In genomic region chr5:54362992-54363630, GRCh38 we compare ENCODE assay signal across 19 cellular contexts. TPM values are rescaled to one million over a fixed set of nuclear protein-coding genes. Genes with fewer than 3 reads are reported as not detected.
DNase-seq lines count a peak whose midpoint lies in the region; ATAC-seq, FAIRE-seq and TF ChIP-seq lines count a peak whose summit lies in the region.
"Had no signal": no experiment of that assay in that cellular context is flagged by ENCODE, and none has a peak within 500 bp of the region (broad histone marks: within the 10 kb centered on the region; RNA-seq: fewer than 3 reads in every experiment).

No MANE protein-coding gene starts in this region.

- no peak for ATAC-seq in GM12878
- ATAC-seq in naive B cell (ENCODE audit: low read depth in 2 of 2), result peak; percentile 34 to 65
- ATAC-seq in HG02798 (IDR thresholded peaks at IDR 0.05; ENCODE audit: poor library complexity, unreplicated experiment), result no peak
- ATAC-seq: Right ventricle myocardium inferior had no signal

- TF ChIP-seq CTCF in HFFc6 (IDR thresholded peaks at IDR 0.05), result no peak
- no peak for TF ChIP-seq CTCF in GM12878 (IDR thresholded peaks at IDR 0.05 in 2 of 3, conservative IDR thresholded peaks at IDR 0.05 in 1 of 3; ENCODE audit: control insufficient read depth in 2 of 3, extremely low read depth in 1 of 3, insufficient read depth in 1 of 3, low read depth in 3 of 3, low read length in 3 of 3)
- TF ChIP-seq CTCF in colonic mucosa (IDR thresholded peaks at IDR 0.05), result no peak

- no peaks in the 10 kb centered on the region for H3K27me3 Mint-ChIP-seq in HFFc6 (ENCODE audit: insufficient read depth)
- H3K27me3 Mint-ChIP-seq in naive B cell, result peaks cover 5 to 27% (median 5%) of the 10 kb centered on the region in 3 donors

- no peaks in the 10 kb centered on the region for H4K20me1 ChIP-seq in GM12878 (ENCODE audit: control insufficient read depth, insufficient read depth)

- RAD21 ChIA-PET in GM12878 (lab: Charles Lee; ENCODE audit: unreplicated experiment), result no interaction called here

- no peak for TF ChIP-seq EP300 in GM12878 (IDR thresholded peaks at IDR 0.05; ENCODE audit: borderline replicate concordance in 1 of 2, control insufficient read depth in 1 of 2, low read depth in 2 of 2, low read length in 2 of 2)

- no peak overlapping the region for H2AFZ ChIP-seq in GM12878 (ENCODE audit: control insufficient read depth, low read depth, low read length)
- H2AFZ ChIP-seq: PC-9 had no signal

- H3K27ac Mint-ChIP-seq in HFFc6 (peak overlapping the region; percentile 59), naive B cell (no peak overlapping the region)
- H3K27ac Mint-ChIP-seq: IgD-negative memory B cell; T-helper 1 cell treated with Interleukin-12 subunit alpha and Interleukin-12 subunit beta and Interleukin-4 antibody, amounts not matched to agents 30 μg/mL and 1 μg/mL, for 36 hours had no signal

- no peaks in the 10 kb centered on the region for H3K9me3 Mint-ChIP-seq in HFFc6
- H3K9me3 Mint-ChIP-seq in naive B cell, result peaks cover 0 to 5% (median 0%) of the 10 kb centered on the region in 7 donors
- H3K9me3 Mint-ChIP-seq: IgD-negative memory B cell; T-helper 1 cell treated with Interleukin-12 subunit alpha and Interleukin-12 subunit beta and Interleukin-4 antibody, amounts not matched to agents 30 μg/mL and 1 μg/mL, for 36 hours had no signal

- TF ChIP-seq POLR2A in GM12878 (IDR thresholded peaks at IDR 0.05; ENCODE audit: low read depth, low read length), result no peak

- H3K36me3 Mint-ChIP-seq in HFFc6 (ENCODE audit: low read depth) (no peaks in the 10 kb centered on the region), naive B cell (no peaks in the 10 kb centered on the region)
- H3K36me3 Mint-ChIP-seq: IgD-negative memory B cell had no signal

- H3K9ac ChIP-seq in GM12878 (ENCODE audit: control insufficient read depth, insufficient read depth, low read length) (no peak overlapping the region), colonic mucosa (ENCODE audit: low read depth in 2 of 2, low read length in 2 of 2) (no peak overlapping the region)

- H3K4me2 ChIP-seq in GM12878 (ENCODE audit: control insufficient read depth, insufficient read depth), result no peak overlapping the region
- H3K4me2 ChIP-seq: PC-9 had no signal

- no peaks in the 10 kb centered on the region for H3K4me1 ChIP-seq in GM12878 (ENCODE audit: control insufficient read depth, insufficient read depth, low read length)
- no peaks in the 10 kb centered on the region for H3K4me1 ChIP-seq in colonic mucosa

- intact Hi-C loops in GM12878 (cut with micrococcal nuclease; ENCODE audit: unreplicated experiment) (no loop called here), colonic mucosa (cut with DNase I) (no loop called here)

- in situ Hi-C loops in GM12878 (cut with MboI), result no loop called here

- H3K27me3 ChIP-seq in GM12878 (replicated peaks in 1 of 2; ENCODE audit: control insufficient read depth in 2 of 2, insufficient read depth in 2 of 2, low read length in 1 of 2) (no peaks in the 10 kb centered on the region), colonic mucosa (no peaks in the 10 kb centered on the region)

- no TSS peak for BruUV-seq in GM12878 (replicated peaks; lab: Mats Ljungman, UMichigan)

- H3K4me3 Mint-ChIP-seq in HFFc6, result no peak overlapping the region; the same call in 1 of the 2 replicates
- no peak overlapping the region for H3K4me3 Mint-ChIP-seq in naive B cell
- H3K4me3 Mint-ChIP-seq: IgD-negative memory B cell; T-helper 1 cell treated with Interleukin-12 subunit alpha and Interleukin-12 subunit beta and Interleukin-4 antibody, amounts not matched to agents 30 μg/mL and 1 μg/mL, for 36 hours had no signal

- no peaks in the 10 kb centered on the region for H3K79me2 ChIP-seq in GM12878 (ENCODE audit: control insufficient read depth, insufficient read depth, low read length)

- no peaks in the 10 kb centered on the region for H3K36me3 ChIP-seq in GM12878 (ENCODE audit: control insufficient read depth in 2 of 2, insufficient read depth in 2 of 2, low read length in 1 of 2)
- no peaks in the 10 kb centered on the region for H3K36me3 ChIP-seq in colonic mucosa
- H3K36me3 ChIP-seq: HAP-1 had no signal

- H3K27ac ChIP-seq in GM12878 (ENCODE audit: control insufficient read depth, insufficient read depth) (no peak overlapping the region), colonic mucosa (no peak overlapping the region)
- H3K27ac ChIP-seq: PC-9, SK-N-MC had no signal

- DNase-seq in Daoy (ENCODE audit: low read depth), result peak; percentile 23
- DNase-seq in HFFc6, result peak; percentile 55
- no peak for DNase-seq in GM12878 (ENCODE audit: low read depth, low spot score)
- no peak for DNase-seq in naive B cell
- no peak for DNase-seq in colonic mucosa
- no peak for DNase-seq in NCI-H82 treated with DMSO at 0.1 percent for 48 hours (lab: John Stamatoyannopoulos, UW; ENCODE audit: unreplicated experiment)
- DNase-seq: C1 segment of cervical spinal cord, GDM1, NCI-H1436 treated with DMSO at 0.1 percent for 48 hours, NCI-H2081 treated with DMSO at 0.1 percent for 48 hours, NCI-H2227 treated with DMSO at 0.1 percent for 48 hours, NCI-H526 treated with DMSO at 0.1 percent for 48 hours, PC-9 had no signal

- H3K4me1 Mint-ChIP-seq in HFFc6 (ENCODE audit: low read depth) (peaks cover 50% of the 10 kb centered on the region), naive B cell (peaks cover 3 to 8% (median 5%) of the 10 kb centered on the region in 3 donors)

- CTCF ChIA-PET in GM12878 (lab: Yijun Ruan, JAX), result no interaction called here

- no peak for FAIRE-seq in GM12878 (lab: Jason Lieb, UNC)

- no peak for TF ChIP-seq RAD21 in GM12878 (IDR thresholded peaks at IDR 0.05; ENCODE audit: insufficient read depth, low read depth, low read length)

- H3K9me3 ChIP-seq in GM12878 (replicated peaks; ENCODE audit: control insufficient read depth, insufficient read depth, low read length) (no peaks in the 10 kb centered on the region), colonic mucosa (no peaks in the 10 kb centered on the region)
- H3K9me3 ChIP-seq: HAP-1 had no signal

- SMC1A ChIA-PET in GM12878 (lab: Charles Lee; ENCODE audit: uncharacterized antibody, unreplicated experiment), result no interaction called here

- H3K4me3 ChIP-seq in GM12878 (no peak overlapping the region), colonic mucosa (no peak overlapping the region)
- H3K4me3 ChIP-seq: HAP-1, PC-9, SK-N-MC had no signal

- POLR2A ChIA-PET in GM12878 (lab: Charles Lee), result no interaction called here

TF ChIP-seq in GM12878, 131 proteins besides CTCF, POLR2A, EP300 and RAD21:
- peak; percentile 47; the same call in 1 of the 2 replicates for TF ChIP-seq SPI1 (IDR thresholded peaks at IDR 0.05; ENCODE audit: borderline replicate concordance, insufficient read depth, low read depth, low read length)
- TF ChIP-seq CREM (IDR thresholded peaks at IDR 0.05; ENCODE audit: low read depth), result no peak

RNA-seq across cellular contexts. Expression of gene ARL15, which starts 52.7 kb away (rescaled TPM):
- total RNA-seq in Daoy (2014; rRNA removed; shearing (Covaris generic)), result 5.9 and 6.1 TPM in 2 replicates
- 10 to 100 TPM in 5 of 6 experiments, 1 to 10 TPM in 1; 9.8 to 16.0 (median 13.4) TPM for total RNA-seq in HFFc6 (2021; fragmentation: NEBNext Ultra II Directional; extraction: Animal tissue kit (Norgen Biotek cat#: 25700))
- total RNA-seq in GM12878 (2013; cell fraction: nucleolus; rRNA removed), result 114 and 120 TPM in 2 replicates
- 8.6 and 9.6 TPM in 2 replicates for total RNA-seq in GM12878 (2014; rRNA removed)
- total RNA-seq in GM12878 (2014; rRNA removed; fragmentation: Illumina TruSeq; extraction: Trizol), result 9.2 and 12.4 TPM in 2 replicates
- total RNA-seq in GM12878 (2021), result 6.6 and 7.3 TPM in 2 replicates
- 0.79 TPM for polyA plus RNA-seq in GM12878 (2011; ENCODE audit: low read depth)
- 11.0 and 11.9 TPM in 2 replicates for polyA plus RNA-seq in GM12878 (2011; rRNA removed)
- polyA plus RNA-seq in GM12878 (2011; cell fraction: cytosol; rRNA removed), result 6.9 and 7.2 TPM in 2 replicates
- 10.5 and 11.4 TPM in 2 replicates for polyA plus RNA-seq in GM12878 (2011; cell fraction: nucleus; rRNA removed)
- polyA plus RNA-seq in GM12878 (2012), result 2.5 and 3.5 TPM in 2 replicates
- 8.0 and 11.9 TPM in 2 replicates for polyA plus RNA-seq in GM12878 (2014; fragmentation: Illumina TruSeq; extraction: Trizol)
- 1 to 10 TPM; 3.6 to 3.7 TPM for polyA plus RNA-seq in GM12878 (2014; fragmentation: Nextera tagmentation; extraction: Ambion mirVana)
- polyA plus RNA-seq in GM12878 (2014; rRNA removed), result 5.8 and 8.5 TPM in 2 replicates
- 1 to 10 TPM; 5.8 to 6.7 TPM for polyA plus RNA-seq in GM12878 (2016; fragmentation: Nextera tagmentation; extraction: Ambion mirVana)
- 45.4 and 72.3 TPM in 2 replicates for polyA minus RNA-seq in GM12878 (2011; rRNA and poly(A)+ RNA removed)
- 8.1 and 9.9 TPM in 2 replicates for polyA minus RNA-seq in GM12878 (2011; cell fraction: cytosol; rRNA and poly(A)+ RNA removed)
- polyA minus RNA-seq in GM12878 (2011; cell fraction: nucleus; rRNA and poly(A)+ RNA removed), result 110 and 143 TPM in 2 replicates
- polyA plus RNA-seq in naive B cell (ENCODE audit: low read depth in 6 of 6), result 10 to 100 TPM; 16.1 to 27.1 (median 21.2) TPM
- 10 to 100 TPM; 18.4 to 35.1 TPM for total RNA-seq in colonic mucosa

Comparison
In these comparisons a context has a peak if more than half of its experiments do, and no peak if none do; other contexts are left out.
1. DNase-seq: peak in Daoy (single experiment) and HFFc6 (single experiment); none in GM12878 (single experiment), naive B cell (single experiment), colonic mucosa (single experiment) and NCI-H82 treated with DMSO at 0.1 percent for 48 hours (single experiment).
2. ATAC-seq: peak in naive B cell (2 of 2); none in GM12878 (single experiment) and HG02798 (single experiment).